Comparison of ENCODE assay signal across 11 cellular contexts in genomic region chr11:70048279-70049024, GRCh38. TPM values are rescaled to one million over a fixed set of nuclear protein-coding genes. Genes with fewer than 3 reads are reported as not detected.
A peak's percentile ranks its signal among the peaks of the same experiment; 100 is the strongest.
DNase-seq lines count a peak whose midpoint lies in the region; ATAC-seq, FAIRE-seq and TF ChIP-seq lines count a peak whose summit lies in the region.
"Had no signal": no experiment of that assay in that cellular context is flagged by ENCODE, and none has a peak within 500 bp of the region (broad histone marks: within the 10 kb centered on the region; RNA-seq: fewer than 3 reads in every experiment).

No MANE protein-coding gene starts in this region.

- H3K27ac ChIP-seq in H1 (ENCODE audit: low read depth, low read length) = no peak overlapping the region
- no peak overlapping the region for H3K27ac ChIP-seq in neural progenitor cell
- H3K27ac ChIP-seq: skin epidermis had no signal

- no peak overlapping the region for H3K18ac ChIP-seq in H1 (ENCODE audit: extremely low read depth, low read length)

- H2BK120ac ChIP-seq in H1 (replicated peaks; ENCODE audit: low read depth, low read length) = no peak overlapping the region

- no peak for FAIRE-seq in H1 (lab: Jason Lieb, UNC)

- no peak overlapping the region for H3K14ac ChIP-seq in H1 (ENCODE audit: insufficient read length)

- H3K4me3 ChIP-seq in H1 (ENCODE audit: extremely low read depth in 1 of 4, insufficient read depth in 2 of 4, low read depth in 3 of 4, low read length in 4 of 4) (no peak overlapping the region), neural progenitor cell (no peak overlapping the region)
- H3K4me3 ChIP-seq: skin epidermis had no signal

- H3K4me1 Mint-ChIP-seq in neural progenitor cell = no peaks in the 10 kb centered on the region
- H3K4me1 Mint-ChIP-seq: activated CD8-positive, alpha-beta memory T cell treated with anti-CD3 and anti-CD28 coated beads, Interleukin-2, amount 10 ng/mL, durations not matched to agents 7 days and 5 days had no signal

- H2BK20ac ChIP-seq in H1 (ENCODE audit: low read length) = no peak overlapping the region

- no peak overlapping the region for H3K4ac ChIP-seq in H1 (replicated peaks; ENCODE audit: insufficient read length, low read depth, low read length)

- no peak for TF ChIP-seq POLR2A in H1 (IDR thresholded peaks at IDR 0.05; ENCODE audit: control extremely low read depth in 1 of 2, low read depth in 2 of 2, low read length in 2 of 2)

- peak; percentile 44 to 62 for TF ChIP-seq RAD21 in H1 (IDR thresholded peaks at IDR 0.05 in 1 of 2, conservative IDR thresholded peaks at IDR 0.05 in 1 of 2; ENCODE audit: low read depth in 2 of 2, low read length in 2 of 2)

- H2BK15ac ChIP-seq in H1 (ENCODE audit: low read length) = no peak overlapping the region

- no peak overlapping the region for H3K56ac ChIP-seq in H1 (replicated peaks; ENCODE audit: insufficient read length, low read depth, low read length)

- no peaks in the 10 kb centered on the region; a peak in 2 of 4 replicates for H3K9me3 ChIP-seq in H1 (ENCODE audit: insufficient read depth in 2 of 2, low read depth in 1 of 2, low read length in 1 of 2)
- H3K9me3 ChIP-seq in neural progenitor cell (ENCODE audit: low read depth) = peaks cover 9% of the 10 kb centered on the region

- no peaks in the 10 kb centered on the region for H3F3A ChIP-seq in neural progenitor cell (ENCODE audit: low read depth)

- H4K20me1 ChIP-seq in H1 (replicated peaks in 1 of 2; ENCODE audit: control insufficient read depth in 1 of 2, insufficient read depth in 2 of 2, low read length in 2 of 2) = no peaks in the 10 kb centered on the region
- H4K20me1 ChIP-seq in neural progenitor cell (ENCODE audit: low read depth) = no peaks in the 10 kb centered on the region

- CTCF ChIA-PET in H1 (lab: Charles Lee; ENCODE audit: partially characterized antibody) = interaction anchor here (0.7 to 2.4 kb wide), 27 partner anchors 9 to 150 kb away, joined by 3 to 11 read pairs (median 4); no protein-coding TSS in a partner anchor

- H3K36me3 ChIP-seq in H1 (ENCODE audit: control insufficient read depth in 2 of 4, insufficient read depth in 4 of 4, low read length in 3 of 4) = no peaks in the 10 kb centered on the region
- H3K36me3 ChIP-seq in neural progenitor cell = no peaks in the 10 kb centered on the region

- H3K9me3 Mint-ChIP-seq in neural progenitor cell = peaks cover 13% of the 10 kb centered on the region

- H2AFZ ChIP-seq in H1 (ENCODE audit: low read length) (no peak overlapping the region; the same call in 1 of the 2 replicates), neural progenitor cell (replicated peaks) (peak overlapping the region; percentile 58)

- TF ChIP-seq EP300 in H1 (IDR thresholded peaks at IDR 0.05; ENCODE audit: borderline replicate concordance in 1 of 2, low read depth in 2 of 2, low read length in 2 of 2) = no peak

- H4K5ac ChIP-seq in H1 (ENCODE audit: insufficient read length, low read depth, low read length) = no peak overlapping the region

- H2BK12ac ChIP-seq in H1 (ENCODE audit: low read depth, low read length) = 0 out of 2 replicates have a peak overlapping the region, but pooled peaks have one; percentile 71

- no peak overlapping the region for H3K4me2 ChIP-seq in H1 (ENCODE audit: insufficient read depth in 1 of 2, low read depth in 2 of 2, low read length in 2 of 2)
- no peak overlapping the region for H3K4me2 ChIP-seq in neural progenitor cell

- H3K27me3 ChIP-seq in H1 (replicated peaks in 1 of 4; ENCODE audit: control insufficient read depth in 3 of 4, extremely low read depth in 1 of 4, insufficient read depth in 3 of 4, low read length in 3 of 4) = no peaks in the 10 kb centered on the region
- no peaks in the 10 kb centered on the region for H3K27me3 ChIP-seq in neural progenitor cell

- H2AK5ac ChIP-seq in H1 (ENCODE audit: low read depth, low read length) = no peak overlapping the region

- H2BK5ac ChIP-seq in H1 (ENCODE audit: low read depth, low read length) = no peak overlapping the region

- DNase-seq in NCI-H460 (ENCODE audit: extremely low read depth, low read depth) (peak; percentile 4), H1 (ENCODE audit: low read depth in 1 of 2, low spot score in 2 of 2) (peak in 1 of 2 experiments; percentile 69), neural progenitor cell (ENCODE audit: low spot score) (peak; percentile 69), T-helper 2 cell (no peak)
- no peak for DNase-seq in stimulated activated CD4-positive, alpha-beta T cell treated with anti-CD3 and anti-CD28 coated beads, Interleukin-4, amount 100 ng/mL, for 24 hours
- DNase-seq: activated CD8-positive, alpha-beta memory T cell treated with anti-CD3 and anti-CD28 coated beads, Interleukin-2, amount 10 ng/mL, durations not matched to agents 7 days and 5 days; cortex of kidney had no signal

- H3K4me3 Mint-ChIP-seq in neural progenitor cell = no peak overlapping the region
- H3K4me3 Mint-ChIP-seq: activated CD8-positive, alpha-beta memory T cell treated with anti-CD3 and anti-CD28 coated beads, Interleukin-2, amount 10 ng/mL, durations not matched to agents 7 days and 5 days had no signal

- H4K91ac ChIP-seq in H1 (replicated peaks; ENCODE audit: insufficient read length, low read length) = no peak overlapping the region

- no peak overlapping the region for H3K27ac Mint-ChIP-seq in neural progenitor cell
- H3K27ac Mint-ChIP-seq: activated CD8-positive, alpha-beta memory T cell treated with anti-CD3 and anti-CD28 coated beads, Interleukin-2, amount 10 ng/mL, durations not matched to agents 7 days and 5 days had no signal

- 64% methylated on average over 9 of the region's 12 CpGs; no CpG with 5 or more reads in 1 of the 2 experiments for WGBS in H1 (ENCODE audit: extremely low coverage in 1 of 2, insufficient coverage in 1 of 2, insufficient read length in 1 of 2, insufficient replicate concordance in 2 of 2, low coverage in 1 of 2, low lambda C conversion rate in 2 of 2, missing lambda C conversion rate in 1 of 2), 2 experiments

- POLR2A ChIA-PET in H1 (lab: Charles Lee; ENCODE audit: partially characterized antibody) = interaction anchor here (0.6 kb wide), 1 partner anchor 13 kb away, joined by 3 read pairs; no protein-coding TSS in a partner anchor

- H3K79me2 ChIP-seq in H1 (ENCODE audit: control insufficient read depth in 1 of 2, insufficient read depth in 2 of 2, low read length in 2 of 2) (no peaks in the 10 kb centered on the region), neural progenitor cell (ENCODE audit: low read depth) (no peaks in the 10 kb centered on the region)

- H3K23me2 ChIP-seq in H1 (ENCODE audit: low read depth, low read length) = no peaks in the 10 kb centered on the region

- peaks cover 6% of the 10 kb centered on the region for H3K27me3 Mint-ChIP-seq in neural progenitor cell (ENCODE audit: insufficient read depth, low read depth)

- no peak overlapping the region for H3K23ac ChIP-seq in H1 (ENCODE audit: insufficient read length)

- H3K4me1 ChIP-seq in H1 (replicated peaks in 1 of 4; ENCODE audit: control insufficient read depth in 3 of 4, insufficient read depth in 4 of 4, low read length in 3 of 4) = peaks cover 0 to 3% (median 0%) of the 10 kb centered on the region in 4 experiments; a peak in 1 of 7 replicates
- no peaks in the 10 kb centered on the region for H3K4me1 ChIP-seq in neural progenitor cell

- H4K8ac ChIP-seq in H1 (ENCODE audit: extremely low read depth, insufficient read depth, low read length) = no peak overlapping the region

- no peak overlapping the region for H3K9ac ChIP-seq in H1 (replicated peaks in 1 of 4; ENCODE audit: extremely low read depth in 1 of 4, low read depth in 3 of 4, low read length in 3 of 4)
- H3K9ac ChIP-seq in neural progenitor cell = no peak overlapping the region

- no peak for ATAC-seq in HG02938 (IDR thresholded peaks at IDR 0.05; ENCODE audit: unreplicated experiment)
- no peak for ATAC-seq in HG03571 (IDR thresholded peaks at IDR 0.05; ENCODE audit: unreplicated experiment)
- ATAC-seq: activated CD8-positive, alpha-beta memory T cell treated with anti-CD3 and anti-CD28 coated beads, Interleukin-2, amount 10 ng/mL, durations not matched to agents 7 days and 5 days had no signal

- TF ChIP-seq CTCF in GM12872 (IDR thresholded peaks at IDR 0.05; ENCODE audit: insufficient read depth, low read depth, low read length) (peak; percentile 44; the same call in 2 of the 3 replicates), H1 (IDR thresholded peaks at IDR 0.05; ENCODE audit: control extremely low read depth in 1 of 3, insufficient read depth in 1 of 3, low read depth in 1 of 3, low read length in 3 of 3) (peak; percentile 60 to 79 (median 68)), neural progenitor cell (IDR thresholded peaks at IDR 0.05) (peak; percentile 61)

- H3K79me1 ChIP-seq in H1 (ENCODE audit: low read depth, low read length) = no peaks in the 10 kb centered on the region

- H3K36me3 Mint-ChIP-seq in neural progenitor cell = no peaks in the 10 kb centered on the region
- H3K36me3 Mint-ChIP-seq: activated CD8-positive, alpha-beta memory T cell treated with anti-CD3 and anti-CD28 coated beads, Interleukin-2, amount 10 ng/mL, durations not matched to agents 7 days and 5 days had no signal

TF ChIP-seq in H1, 55 proteins besides CTCF, POLR2A, EP300 and RAD21:
- TF ChIP-seq CREB1 (IDR thresholded peaks at IDR 0.05) (peak; percentile 38; the same call in 1 of the 2 replicates), JUND (IDR thresholded peaks at IDR 0.05; ENCODE audit: low read length) (no peak), BACH1 (IDR thresholded peaks at IDR 0.05; ENCODE audit: low read length) (no peak)

RNA-seq across cellular contexts. Expression of gene ANO1, which starts 29.7 kb away (rescaled TPM):
- total RNA-seq in NCI-H460 (2014; rRNA removed; shearing (Covaris generic)) = 2.7 TPM in 2 replicates
- polyA plus RNA-seq in NCI-H460 (2014; cell fraction: nucleus; rRNA removed) = 1.2 and 2.7 TPM in 2 replicates
- total RNA-seq in H1 (2021; fragmentation: NEBNext Ultra II Directional; extraction: Animal tissue kit (Norgen Biotek cat#: 25700)) = 4.3 and 5.0 TPM in 2 replicates
- polyA plus RNA-seq in H1 (2011; rRNA removed) = 3.6 and 4.7 TPM in 2 replicates
- polyA plus RNA-seq in H1 (2011; cell fraction: cytosol; rRNA removed) = 2.7 TPM
- 8.2 TPM for polyA plus RNA-seq in H1 (2011; cell fraction: nucleus; rRNA removed)
- polyA plus RNA-seq in H1 (2012, experiment 1 of 2) = 3.5 to 8.6 TPM (median 6.9 TPM) in 4 replicates
- polyA plus RNA-seq in H1 (2012, experiment 2 of 2) = 1.3 TPM
- 4.9 TPM for polyA plus RNA-seq in H1 (2013, experiment 1 of 2)
- polyA plus RNA-seq in H1 (2013, experiment 2 of 2) = 4.3 TPM
- polyA minus RNA-seq in H1 (2011; rRNA and poly(A)+ RNA removed) = 3.2 and 6.5 TPM in 2 replicates
- 3.9 TPM for polyA minus RNA-seq in H1 (2011; cell fraction: cytosol; rRNA and poly(A)+ RNA removed)
- 6.7 TPM for polyA minus RNA-seq in H1 (2011; cell fraction: nucleus; rRNA and poly(A)+ RNA removed)
- 0.19 TPM in 1 of 2 replicates, not detected in the other for total RNA-seq in neural progenitor cell (ENCODE audit: low replicate concordance)
- total RNA-seq: activated CD8-positive, alpha-beta memory T cell treated with anti-CD3 and anti-CD28 coated beads, Interleukin-2, amount 10 ng/mL, durations not matched to agents 7 days and 5 days had no signal

Comparison
In these comparisons a context has a peak if more than half of its experiments do, and no peak if none do; other contexts are left out.
1. DNase-seq: peak in NCI-H460 (single experiment) and neural progenitor cell (single experiment); none in T-helper 2 cell (0 of 5) and stimulated activated CD4-positive, alpha-beta T cell treated with anti-CD3 and anti-CD28 coated beads, Interleukin-4, amount 100 ng/mL, for 24 hours (single experiment).
2. Peak in every context shown above with its lines, with median percentiles within 50 percentile points of each other: CTCF ChIP-seq.